Comparison of ENCODE assay signal across 24 cellular contexts in genomic region chr2:59236723-59237122, GRCh38.
A peak's percentile ranks its signal among the peaks of the same experiment; 100 is the strongest.
DNase-seq lines count a peak whose midpoint lies in the region; ATAC-seq and TF ChIP-seq lines count a peak whose summit lies in the region.
"Had no signal": no experiment of that assay in that cellular context is flagged by ENCODE, and none has a peak within 500 bp of the region (broad histone marks: within the 10 kb centered on the region; RNA-seq: fewer than 3 reads in every experiment).

No MANE protein-coding gene starts in this region.

- ATAC-seq in PC-3 (no peak), GM21390 (IDR thresholded peaks at IDR 0.05; ENCODE audit: unreplicated experiment) (no peak)
- ATAC-seq: natural killer cell, pancreas had no signal

- CTCF ChIA-PET in PC-3 (lab: Charles Lee) = no interaction called here

- no peak overlapping the region for H3K4me3 ChIP-seq in BLaER1 treated with 17β-estradiol and CSF1 and Interleukin-3, amounts not matched to agents 10 nM and 100 nM
- H3K4me3 ChIP-seq in PC-3 (ENCODE audit: low read length) = no peak overlapping the region
- H3K4me3 ChIP-seq in MM.1S (ENCODE audit: low read length) = no peak overlapping the region
- H3K4me3 ChIP-seq: pancreas, sigmoid colon, SJCRH30 had no signal

- H3K4me2 ChIP-seq in BLaER1 treated with 17β-estradiol and CSF1 and Interleukin-3, amounts not matched to agents 10 nM and 100 nM = peak overlapping the region in 10 of 11 experiments; percentile 6 to 87 (median 23); a peak in 13 of 22 replicates
- H3K4me2 ChIP-seq in PC-3 (ENCODE audit: low read length) = no peak overlapping the region
- no peak overlapping the region for H3K4me2 ChIP-seq in MM.1S (ENCODE audit: low read depth, low read length)

- DNase-seq in HT1080 (ENCODE audit: low read depth) (peak; percentile 59), PC-3 (peak; percentile 3), iris pigment epithelial cell (ENCODE audit: low read depth) (peak; percentile 85), NCI-H2081 treated with DMSO at 0.1 percent for 48 hours (lab: John Stamatoyannopoulos, UW) (no peak), SIG-M5 (lab: John Stamatoyannopoulos, UW) (no peak), MM.1S (no peak)
- DNase-seq: activated CD4-positive, alpha-beta memory T cell treated with anti-CD3 and anti-CD28 coated beads, Interleukin-2, amount 10 ng/mL, durations not matched to agents 7 days and 5 days; activated CD4-positive, CD25-positive, alpha-beta regulatory T cell; activated naive CD8-positive, alpha-beta T cell treated with anti-CD3 and anti-CD28 coated beads for 36 hours; activated T-cell treated with anti-CD3 and anti-CD28 coated beads, Interleukin-2, amount 50 U/mL, for 48 hours; brain microvascular endothelial cell; DMS 273 treated with DMSO at 0.1 percent for 48 hours; KG1; natural killer cell; NCI-H1417; NCI-H524 treated with DMSO at 0.1 percent for 48 hours; pancreas; sigmoid colon; stimulated activated CD4-positive, alpha-beta T cell treated with anti-CD3 and anti-CD28 coated beads, Interleukin-1b, Interleukin-23, amount 100 ng/mL, for 48 hours; T-helper 2 cell; trophoblast cell had no signal

- H3K9ac ChIP-seq in BLaER1 treated with 17β-estradiol and CSF1 and Interleukin-3, amounts not matched to agents 10 nM and 100 nM = no peak overlapping the region
- H3K9ac ChIP-seq in PC-3 (ENCODE audit: low read length) (no peak overlapping the region), MM.1S (ENCODE audit: low read length) (no peak overlapping the region)

- H3K9me3 ChIP-seq in BLaER1 treated with 17β-estradiol and CSF1 and Interleukin-3, amounts not matched to agents 10 nM and 100 nM (replicated peaks in 1 of 11) = no peaks in the 10 kb centered on the region
- H3K9me3 ChIP-seq in PC-3 (ENCODE audit: low read length) (no peaks in the 10 kb centered on the region), MM.1S (replicated peaks; ENCODE audit: insufficient read depth, low read length) (no peaks in the 10 kb centered on the region)
- H3K9me3 ChIP-seq: pancreas, sigmoid colon, SJCRH30 had no signal

- POLR2A ChIA-PET in PC-3 (lab: Charles Lee; ENCODE audit: unreplicated experiment) = no interaction called here

- intact Hi-C loops in PC-3 (cut with micrococcal nuclease) = no loop called here

- peak overlapping the region in 5 of 11 experiments; percentile 12 to 36 (median 31); a peak in 5 of 22 replicates for H3K27ac ChIP-seq in BLaER1 treated with 17β-estradiol and CSF1 and Interleukin-3, amounts not matched to agents 10 nM and 100 nM
- H3K27ac ChIP-seq in PC-3 (ENCODE audit: low read length) (no peak overlapping the region), MM.1S (ENCODE audit: low read length) (no peak overlapping the region)
- H3K27ac ChIP-seq: brain microvascular endothelial cell, pancreas, sigmoid colon, SJCRH30 had no signal

- H2AFZ ChIP-seq in PC-3 (ENCODE audit: low read length) = no peak overlapping the region
- H2AFZ ChIP-seq in MM.1S (ENCODE audit: low read length) = no peak overlapping the region

- peaks cover 21 to 60% (median 35%) of the 10 kb centered on the region in 10 experiments; a peak in 19 of 20 replicates for H3K4me1 ChIP-seq in BLaER1 treated with 17β-estradiol and CSF1 and Interleukin-3, amounts not matched to agents 10 nM and 100 nM
- H3K4me1 ChIP-seq in PC-3 (ENCODE audit: insufficient read depth, low read length) (no peaks in the 10 kb centered on the region), MM.1S (ENCODE audit: low read length) (peaks cover 7% of the 10 kb centered on the region)
- H3K4me1 ChIP-seq: pancreas, sigmoid colon, SJCRH30 had no signal

- H3K36me3 ChIP-seq in BLaER1 treated with 17β-estradiol and CSF1 and Interleukin-3, amounts not matched to agents 10 nM and 100 nM = no peaks in the 10 kb centered on the region
- H3K36me3 ChIP-seq in PC-3 (ENCODE audit: low read depth, low read length) (no peaks in the 10 kb centered on the region), MM.1S (replicated peaks; ENCODE audit: insufficient read depth, low read length) (no peaks in the 10 kb centered on the region)
- H3K36me3 ChIP-seq: brain microvascular endothelial cell, pancreas, sigmoid colon, SJCRH30 had no signal

- TF ChIP-seq CTCF in PC-3 (conservative IDR thresholded peaks at IDR 0.05; ENCODE audit: low read depth, low read length) (no peak), MM.1S (IDR thresholded peaks at IDR 0.05; ENCODE audit: low read length) (no peak)

- H3K9me2 ChIP-seq in PC-3 (replicated peaks; ENCODE audit: low read length) (no peaks in the 10 kb centered on the region), MM.1S (replicated peaks; ENCODE audit: insufficient read depth, low read length) (no peaks in the 10 kb centered on the region)

- H3F3A ChIP-seq in PC-3 (ENCODE audit: low read length, unreplicated experiment) (no peaks in the 10 kb centered on the region), MM.1S (ENCODE audit: insufficient read depth, low read length) (no peaks in the 10 kb centered on the region; the same call in 1 of the 2 replicates)

- BruUV-seq in PC-3 (replicated peaks; lab: Mats Ljungman, UMichigan) = no TSS peak

- H3K79me2 ChIP-seq in PC-3 (ENCODE audit: low read length) = no peaks in the 10 kb centered on the region
- H3K79me2 ChIP-seq in MM.1S (ENCODE audit: low read length) = no peaks in the 10 kb centered on the region

- no peaks in the 10 kb centered on the region for H3K27me3 ChIP-seq in BLaER1 treated with 17β-estradiol and CSF1 and Interleukin-3, amounts not matched to agents 10 nM and 100 nM
- peaks cover 7% of the 10 kb centered on the region; the same call in 1 of the 2 replicates for H3K27me3 ChIP-seq in PC-3 (ENCODE audit: low read length)
- no peaks in the 10 kb centered on the region for H3K27me3 ChIP-seq in MM.1S (replicated peaks; ENCODE audit: insufficient read depth, low read length)
- H3K27me3 ChIP-seq: brain microvascular endothelial cell, pancreas, sigmoid colon had no signal

- H4K20me1 ChIP-seq in BLaER1 treated with 17β-estradiol and CSF1 and Interleukin-3, amounts not matched to agents 10 nM and 100 nM = no peaks in the 10 kb centered on the region
- H4K20me1 ChIP-seq in PC-3 (ENCODE audit: low read length) = no peaks in the 10 kb centered on the region
- H4K20me1 ChIP-seq in MM.1S (ENCODE audit: insufficient read depth, low read length) = no peaks in the 10 kb centered on the region

Comparison
In these comparisons a context has a peak if more than half of its experiments do, and no peak if none do; other contexts are left out.
1. H3K4me2 ChIP-seq: peak in BLaER1 treated with 17β-estradiol and CSF1 and Interleukin-3, amounts not matched to agents 10 nM and 100 nM (10 of 11); none in PC-3 (single experiment) and MM.1S (single experiment).
2. DNase-seq: peak in HT1080 (single experiment), PC-3 (single experiment) and iris pigment epithelial cell (single experiment); none in NCI-H2081 treated with DMSO at 0.1 percent for 48 hours (single experiment), SIG-M5 (single experiment) and MM.1S (single experiment).